Comparison of ENCODE assay signal across 28 cellular contexts in genomic region chr22:38106814-38107578, GRCh38. TPM values are rescaled to one million over a fixed set of nuclear protein-coding genes. Genes with fewer than 3 reads are reported as not detected.
DNase-seq lines count a peak whose midpoint lies in the region; ATAC-seq and TF ChIP-seq lines count a peak whose summit lies in the region.
"Had no signal": no experiment of that assay in that cellular context is flagged by ENCODE, and none has a peak within 500 bp of the region (broad histone marks: within the 10 kb centered on the region; RNA-seq: fewer than 3 reads in every experiment).

No MANE protein-coding gene starts in this region.

- H3K14ac ChIP-seq in H9 (ENCODE audit: insufficient read depth, low read length): no peak overlapping the region
- no peak overlapping the region for H3K14ac ChIP-seq in mesenchymal stem cell (ENCODE audit: low read length in 2 of 2)

- no peaks in the 10 kb centered on the region for H3K79me1 ChIP-seq in H9 (ENCODE audit: insufficient read depth, low read depth, low read length, poor library complexity, severe bottlenecking)
- no peaks in the 10 kb centered on the region for H3K79me1 ChIP-seq in mesenchymal stem cell (replicated peaks; ENCODE audit: low read length, poor library complexity, severe bottlenecking)

- H3K9me3 ChIP-seq in H9 (ENCODE audit: control insufficient read depth, low read depth, low read length) (no peaks in the 10 kb centered on the region), colonic mucosa (no peaks in the 10 kb centered on the region), mesenchymal stem cell (ENCODE audit: control insufficient read depth, low read length) (no peaks in the 10 kb centered on the region)
- H3K9me3 ChIP-seq: esophagus muscularis mucosa, pancreas had no signal

- no peak overlapping the region for H3T11ph ChIP-seq in H9 (ENCODE audit: low read length)

- H3K27ac ChIP-seq in H9 (ENCODE audit: insufficient read length, low read depth, low read length): no peak overlapping the region
- H3K27ac ChIP-seq in colonic mucosa: peak overlapping the region; percentile 84
- H3K27ac ChIP-seq in mesenchymal stem cell (ENCODE audit: low read length, poor library complexity, severe bottlenecking): no peak overlapping the region
- H3K27ac ChIP-seq: esophagus muscularis mucosa had no signal

- H4K20me1 ChIP-seq in H9 (ENCODE audit: control insufficient read depth, insufficient read depth, insufficient read length): no peaks in the 10 kb centered on the region

- H2AK5ac ChIP-seq in H9 (ENCODE audit: insufficient read length, low read length): no peak overlapping the region
- H2AK5ac ChIP-seq in mesenchymal stem cell (ENCODE audit: low read length, severe bottlenecking): no peak overlapping the region

- H2BK5ac ChIP-seq in H9 (ENCODE audit: insufficient read length, low read length) (no peak overlapping the region), mesenchymal stem cell (ENCODE audit: low read depth, low read length, poor library complexity, severe bottlenecking) (no peak overlapping the region)

- DNase-seq in H9: no peak
- DNase-seq in colonic mucosa: no peak
- no peak for DNase-seq in mesenchymal stem cell
- DNase-seq in stimulated activated naive B cell treated with anti-CD40 and anti-IgM and Interleukin-4, amounts not matched to agents 10 μg/mL and 1 μg/mL and 100 μg/mL, for 72 hours: no peak
- no peak for DNase-seq in SHP77 (lab: John Stamatoyannopoulos, UW)
- no peak for DNase-seq in NCI-H524 treated with DMSO at 0.1 percent for 48 hours (lab: John Stamatoyannopoulos, UW)
- DNase-seq: activated CD8-positive, alpha-beta T cell treated with anti-CD3 and anti-CD28 coated beads for 36 hours; caudate nucleus; CD4-positive, alpha-beta memory T cell; foreskin melanocyte; left cardiac atrium; NCI-H1092 treated with DMSO at 0.1 percent for 48 hours; NCI-H187; NCI-H526; stimulated activated CD4-positive, alpha-beta T cell treated with anti-CD3 and anti-CD28 coated beads, Interleukin-12 subunit alpha, Interleukin-12 subunit beta, amount 100 ng/mL, for 4 hours; stimulated activated CD4-positive, alpha-beta T cell treated with anti-CD3 and anti-CD28 coated beads, Interleukin-4, amount 100 ng/mL, for 1 hour had no signal

- H3K23me2 ChIP-seq in H9 (ENCODE audit: insufficient read length, low read depth, low read length, poor library complexity, severe bottlenecking): no peaks in the 10 kb centered on the region

- H3K36me3 Mint-ChIP-seq in H9 (ENCODE audit: insufficient read depth in 1 of 3, low read depth in 3 of 3): no peaks in the 10 kb centered on the region
- peaks cover 10 to 15% of the 10 kb centered on the region in 2 donors for H3K36me3 Mint-ChIP-seq in stimulated activated naive B cell treated with anti-CD40 and anti-IgM and Interleukin-4, amounts not matched to agents 10 μg/mL and 1 μg/mL and 100 μg/mL, for 72 hours
- H3K36me3 Mint-ChIP-seq in stimulated activated memory B cell treated with anti-CD40 and anti-IgM and Interleukin-4, amounts not matched to agents 10 μg/mL and 1 μg/mL and 100 μg/mL, for 72 hours: peaks cover 15% of the 10 kb centered on the region
- H3K36me3 Mint-ChIP-seq: activated naive CD4-positive, alpha-beta T cell treated with anti-CD3 and anti-CD28 coated beads, Interleukin-2, amount 50 U/mL, for 72 hours had no signal

- no peaks in the 10 kb centered on the region; the same call in 1 of the 2 replicates for H3K27me3 Mint-ChIP-seq in H9 (ENCODE audit: low read depth)
- H3K27me3 Mint-ChIP-seq in stimulated activated naive B cell treated with anti-CD40 and anti-IgM and Interleukin-4, amounts not matched to agents 10 μg/mL and 1 μg/mL and 100 μg/mL, for 72 hours: peaks cover 0 to 5% of the 10 kb centered on the region in 2 donors
- H3K27me3 Mint-ChIP-seq in stimulated activated memory B cell treated with anti-CD40 and anti-IgM and Interleukin-4, amounts not matched to agents 10 μg/mL and 1 μg/mL and 100 μg/mL, for 72 hours: no peaks in the 10 kb centered on the region
- H3K27me3 Mint-ChIP-seq: activated CD8-positive, alpha-beta T cell treated with anti-CD3 and anti-CD28 coated beads for 36 hours; CD4-positive, alpha-beta memory T cell had no signal

- intact Hi-C loops in colonic mucosa (cut with DNase I): no loop called here

- TF ChIP-seq CTCF in H9 (conservative IDR thresholded peaks at IDR 0.05) (no peak), colonic mucosa (IDR thresholded peaks at IDR 0.05) (no peak)

- H3K9ac ChIP-seq in H9 (ENCODE audit: extremely low read depth, insufficient read length, low read length) (no peak overlapping the region), colonic mucosa (ENCODE audit: low read depth in 2 of 2, low read length in 2 of 2) (peak overlapping the region in 1 of 2 donors; percentile 41), mesenchymal stem cell (ENCODE audit: low read length) (no peak overlapping the region)

- H4K5ac ChIP-seq in H9 (ENCODE audit: insufficient read length, low read depth, low read length): no peak overlapping the region

- H3K27me3 ChIP-seq in H9 (ENCODE audit: insufficient read depth, low read length) (no peaks in the 10 kb centered on the region), colonic mucosa (no peaks in the 10 kb centered on the region), mesenchymal stem cell (ENCODE audit: control insufficient read depth in 1 of 2, insufficient read depth in 1 of 2, low read length in 2 of 2) (peaks cover 0 to 10% of the 10 kb centered on the region in 2 experiments)
- H3K27me3 ChIP-seq: esophagus muscularis mucosa, pancreas had no signal

- H3K4me1 ChIP-seq in H9 (ENCODE audit: insufficient read depth, low read length) (no peaks in the 10 kb centered on the region), colonic mucosa (peaks cover 23% of the 10 kb centered on the region), mesenchymal stem cell (ENCODE audit: control insufficient read depth, insufficient read depth, low read depth, low read length) (peaks cover 19% of the 10 kb centered on the region)

- WGBS in H9 (ENCODE audit: extremely low coverage, insufficient read length, low lambda C conversion rate): no CpG with 5 or more reads among the region's 17 CpGs
- 75% methylated on average over 15 of the region's 17 CpGs for WGBS in mesenchymal stem cell

- H2BK12ac ChIP-seq in H9 (ENCODE audit: insufficient read length, low read depth, low read length): no peak overlapping the region
- H2BK12ac ChIP-seq in mesenchymal stem cell (ENCODE audit: low read length in 2 of 2): no peak overlapping the region

- no peak overlapping the region for H2BK20ac ChIP-seq in H9 (ENCODE audit: low read depth, low read length, poor library complexity, severe bottlenecking)

- H2BK120ac ChIP-seq in H9 (ENCODE audit: low read depth, low read length, poor library complexity, severe bottlenecking): no peak overlapping the region
- no peak overlapping the region for H2BK120ac ChIP-seq in mesenchymal stem cell (ENCODE audit: low read depth, low read length)

- H3K4me3 ChIP-seq in colonic mucosa: no peak overlapping the region
- H3K4me3 ChIP-seq in mesenchymal stem cell (ENCODE audit: insufficient read depth in 1 of 2, low read depth in 1 of 2, low read length in 2 of 2): no peak overlapping the region
- H3K4me3 ChIP-seq: esophagus muscularis mucosa, GM23338, pancreas had no signal

- no peak overlapping the region for H3K4me3 Mint-ChIP-seq in H9
- no peak overlapping the region for H3K4me3 Mint-ChIP-seq in stimulated activated naive B cell treated with anti-CD40 and anti-IgM and Interleukin-4, amounts not matched to agents 10 μg/mL and 1 μg/mL and 100 μg/mL, for 72 hours
- no peak overlapping the region for H3K4me3 Mint-ChIP-seq in stimulated activated memory B cell treated with anti-CD40 and anti-IgM and Interleukin-4, amounts not matched to agents 10 μg/mL and 1 μg/mL and 100 μg/mL, for 72 hours
- H3K4me3 Mint-ChIP-seq: activated CD8-positive, alpha-beta T cell treated with anti-CD3 and anti-CD28 coated beads for 36 hours; dendritic cell treated with granulocyte-macrophage colony-stimulating factor and Interleukin-4, amounts not matched to agents 40 ng/mL and 50 ng/mL, for 4 days; GM23338; nephron; T-helper 1 cell treated with Interleukin-12 subunit alpha and Interleukin-12 subunit beta and Interleukin-4 antibody, amounts not matched to agents 30 μg/mL and 1 μg/mL, for 36 hours had no signal

- H3K18ac ChIP-seq in H9 (ENCODE audit: insufficient read length, low read depth, low read length) (no peak overlapping the region), mesenchymal stem cell (ENCODE audit: low read depth in 1 of 2, low read length in 2 of 2) (no peak overlapping the region)

- no peak for ATAC-seq in stimulated activated naive B cell treated with anti-CD40 and anti-IgM and Interleukin-4, amounts not matched to agents 10 μg/mL and 1 μg/mL and 100 μg/mL, for 72 hours (replicated peaks)
- ATAC-seq in stimulated activated memory B cell treated with anti-CD40 and anti-IgM and Interleukin-4, amounts not matched to agents 10 μg/mL and 1 μg/mL and 100 μg/mL, for 72 hours: no peak
- ATAC-seq in HG02571 (IDR thresholded peaks at IDR 0.05; ENCODE audit: unreplicated experiment): no peak
- ATAC-seq: activated CD4-positive, CD25-positive, alpha-beta regulatory T cell treated with anti-CD3 and anti-CD28 coated beads, Interleukin-2, amount 50 U/mL, for 24 hours; activated CD8-positive, alpha-beta T cell treated with anti-CD3 and anti-CD28 coated beads for 36 hours; activated naive CD4-positive, alpha-beta T cell treated with anti-CD3 and anti-CD28 coated beads, Interleukin-2, amount 50 U/mL, for 72 hours; GM23338; Panc1 had no signal

- no peak overlapping the region for H3K4ac ChIP-seq in H9 (ENCODE audit: low read depth, low read length)
- no peak overlapping the region for H3K4ac ChIP-seq in mesenchymal stem cell (ENCODE audit: low read depth in 1 of 2, low read length in 2 of 2)

- H3K9me3 Mint-ChIP-seq in H9: peaks cover 0 to 3% of the 10 kb centered on the region in 2 experiments; a peak in 1 of 5 replicates
- peaks cover 0 to 2% of the 10 kb centered on the region in 2 donors for H3K9me3 Mint-ChIP-seq in stimulated activated naive B cell treated with anti-CD40 and anti-IgM and Interleukin-4, amounts not matched to agents 10 μg/mL and 1 μg/mL and 100 μg/mL, for 72 hours
- H3K9me3 Mint-ChIP-seq in stimulated activated memory B cell treated with anti-CD40 and anti-IgM and Interleukin-4, amounts not matched to agents 10 μg/mL and 1 μg/mL and 100 μg/mL, for 72 hours: peaks cover 3% of the 10 kb centered on the region
- H3K9me3 Mint-ChIP-seq: activated CD8-positive, alpha-beta T cell treated with anti-CD3 and anti-CD28 coated beads for 36 hours; activated naive CD4-positive, alpha-beta T cell treated with anti-CD3 and anti-CD28 coated beads, Interleukin-2, amount 50 U/mL, for 72 hours; dendritic cell treated with granulocyte-macrophage colony-stimulating factor and Interleukin-4, amounts not matched to agents 40 ng/mL and 50 ng/mL, for 4 days; nephron had no signal

- H3K4me2 ChIP-seq in H9 (ENCODE audit: insufficient read depth, insufficient read length, low read length) (no peak overlapping the region), mesenchymal stem cell (ENCODE audit: low read length, poor library complexity, severe bottlenecking) (no peak overlapping the region)
- H3K4me2 ChIP-seq: GM23338 had no signal

- peak overlapping the region in 2 of 3 experiments; percentile 44 to 87; a peak in 2 of 7 replicates for H3K27ac Mint-ChIP-seq in H9
- H3K27ac Mint-ChIP-seq in stimulated activated naive B cell treated with anti-CD40 and anti-IgM and Interleukin-4, amounts not matched to agents 10 μg/mL and 1 μg/mL and 100 μg/mL, for 72 hours: peak overlapping the region; percentile 37
- H3K27ac Mint-ChIP-seq in stimulated activated memory B cell treated with anti-CD40 and anti-IgM and Interleukin-4, amounts not matched to agents 10 μg/mL and 1 μg/mL and 100 μg/mL, for 72 hours: no peak overlapping the region
- H3K27ac Mint-ChIP-seq: activated CD8-positive, alpha-beta T cell treated with anti-CD3 and anti-CD28 coated beads for 36 hours; dendritic cell treated with granulocyte-macrophage colony-stimulating factor and Interleukin-4, amounts not matched to agents 40 ng/mL and 50 ng/mL, for 4 days; GM23338; nephron; T-helper 1 cell treated with Interleukin-12 subunit alpha and Interleukin-12 subunit beta and Interleukin-4 antibody, amounts not matched to agents 30 μg/mL and 1 μg/mL, for 36 hours had no signal

- H3K4me1 Mint-ChIP-seq in H9: peaks cover 0 to 7% of the 10 kb centered on the region in 2 experiments; a peak in 2 of 4 replicates
- peaks cover 5% of the 10 kb centered on the region in 2 donors for H3K4me1 Mint-ChIP-seq in stimulated activated naive B cell treated with anti-CD40 and anti-IgM and Interleukin-4, amounts not matched to agents 10 μg/mL and 1 μg/mL and 100 μg/mL, for 72 hours
- no peaks in the 10 kb centered on the region for H3K4me1 Mint-ChIP-seq in stimulated activated memory B cell treated with anti-CD40 and anti-IgM and Interleukin-4, amounts not matched to agents 10 μg/mL and 1 μg/mL and 100 μg/mL, for 72 hours
- H3K4me1 Mint-ChIP-seq: nephron had no signal

- H2AFZ ChIP-seq in H9 (ENCODE audit: low read length) (no peak overlapping the region), mesenchymal stem cell (ENCODE audit: low read depth, low read length) (no peak overlapping the region)
- H2AFZ ChIP-seq: GM23338 had no signal

- H4K8ac ChIP-seq in H9 (replicated peaks; ENCODE audit: insufficient read length, low read depth, low read length) (no peak overlapping the region), mesenchymal stem cell (ENCODE audit: low read length) (no peak overlapping the region)

- H3K36me3 ChIP-seq in colonic mucosa (no peaks in the 10 kb centered on the region), mesenchymal stem cell (ENCODE audit: control insufficient read depth in 1 of 2, insufficient read depth in 2 of 2, low read depth in 1 of 2, low read length in 2 of 2) (peaks cover 0 to 10% of the 10 kb centered on the region in 2 experiments)
- H3K36me3 ChIP-seq: pancreas had no signal

- H4K91ac ChIP-seq in H9 (ENCODE audit: insufficient read length, low read depth, low read length) (no peak overlapping the region), mesenchymal stem cell (ENCODE audit: low read length) (no peak overlapping the region)

- no peaks in the 10 kb centered on the region for H3K79me2 ChIP-seq in H9 (ENCODE audit: insufficient read depth, low read length)

- no peak overlapping the region for H3K56ac ChIP-seq in H9 (ENCODE audit: insufficient read length, low read depth, low read length)

- H3K23ac ChIP-seq in H9 (ENCODE audit: insufficient read length, low read depth, low read length): no peak overlapping the region
- no peak overlapping the region for H3K23ac ChIP-seq in mesenchymal stem cell (ENCODE audit: low read length in 2 of 2)

- H2BK15ac ChIP-seq in H9 (ENCODE audit: low read depth, low read length) (no peak overlapping the region), mesenchymal stem cell (ENCODE audit: low read depth, poor library complexity, severe bottlenecking) (peak overlapping the region; percentile 9)

RNA-seq across cellular contexts. Expression of gene BAIAP2L2, which starts 3.5 kb away (rescaled TPM):
- total RNA-seq in H9 (2021) (2.0 and 2.3 TPM in 2 replicates), colonic mucosa (10 to 100 TPM; 59.1 to 76.6 TPM)
- polyA plus RNA-seq in mesenchymal stem cell (2013, experiment 1 of 2): 0.33 TPM
- 0.30 TPM for polyA plus RNA-seq in mesenchymal stem cell (2013, experiment 2 of 2)
- total RNA-seq: urinary bladder had no signal
- polyA plus RNA-seq: CD4-positive, alpha-beta memory T cell had no signal

RNA-seq across cellular contexts. Expression of gene SLC16A8, which starts 23.0 kb away (rescaled TPM):
- total RNA-seq in H9 (2021) (0.75 and 1.1 TPM in 2 replicates), colonic mucosa (under 1 TPM in 1 of 2 donors, not detected in 1; 0.27 TPM)
- not detected for polyA plus RNA-seq in mesenchymal stem cell (2013, experiment 1 of 2)
- not detected for polyA plus RNA-seq in mesenchymal stem cell (2013, experiment 2 of 2)
- total RNA-seq: activated CD8-positive, alpha-beta T cell treated with anti-CD3 and anti-CD28 coated beads for 36 hours; CD4-positive, alpha-beta memory T cell had no signal
- polyA plus RNA-seq: CD4-positive, alpha-beta memory T cell had no signal

RNA-seq across cellular contexts. Expression of gene PICK1, which starts 49.8 kb away (rescaled TPM):
- total RNA-seq in H9 (2021) (34.9 and 35.7 TPM in 2 replicates), colonic mucosa (10 to 100 TPM; 27.6 to 47.2 TPM)
- polyA plus RNA-seq in mesenchymal stem cell (2013, experiment 1 of 2): 5.7 TPM
- 5.9 TPM for polyA plus RNA-seq in mesenchymal stem cell (2013, experiment 2 of 2)

Comparison
In these comparisons a context has a peak if more than half of its experiments do, and no peak if none do; other contexts are left out.
1. RNA of gene BAIAP2L2, which starts 3.5 kb away (total RNA-seq): 59.1 to 76.6 TPM in colonic mucosa; 2.0 to 2.3 TPM in H9; every median in the first group is over 10 times any median in the second.